30 cellular contexts compared by ENCODE assay signal in the genomic region with DNA sequence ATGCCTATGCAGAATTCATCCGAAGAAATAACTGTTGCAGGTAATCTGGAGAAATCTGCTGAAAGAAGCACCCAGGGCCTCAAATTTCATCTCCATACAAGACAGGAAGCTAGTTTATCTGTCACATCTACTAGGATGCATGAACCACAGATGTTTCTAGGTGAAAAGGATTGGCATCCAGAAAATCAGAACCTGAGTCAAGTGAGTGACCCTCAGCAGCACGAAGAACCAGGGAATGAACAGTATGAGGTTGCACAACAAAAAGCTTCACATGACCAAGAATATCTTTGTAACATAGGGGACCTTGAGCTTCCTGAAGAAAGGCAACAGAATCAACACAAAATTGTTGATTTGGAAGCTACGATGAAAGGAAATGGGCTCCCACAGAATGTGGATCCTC.
"Had no signal": no experiment of that assay in that cellular context is flagged by ENCODE, and none has a peak within 500 bp of the region (broad histone marks: within the 10 kb centered on the region; RNA-seq: fewer than 3 reads in every experiment).

No MANE protein-coding gene starts in this region.

- ATAC-seq: heart right ventricle, left cardiac atrium, left lung, lower lobe of right lung, natural killer cell, right cardiac atrium, sciatic nerve had no signal

- H3K9ac ChIP-seq: neural progenitor cell had no signal

- H3K9me3 Mint-ChIP-seq: naive B cell; natural killer cell; nephron progenitor cell; neural progenitor cell; stimulated activated naive CD8-positive, alpha-beta T cell treated with anti-CD3 and anti-CD28 coated beads, Interleukin-15, Interleukin-2, amounts not matched to agents 100 ng/mL and 50 ng/mL, for 24 hours; type B pancreatic cell had no signal

- H3K4me3 ChIP-seq: heart right ventricle, hepatocyte, left lung, lower lobe of right lung, neural progenitor cell, prostate gland, skin epidermis, suprapubic skin, thoracic aorta, tibial artery, uterus had no signal

- H3K27ac ChIP-seq: heart right ventricle, hepatocyte, left lung, lower lobe of right lung, neural progenitor cell, neutrophil, prostate gland, skin epidermis, suprapubic skin, thoracic aorta, tibial artery, uterus had no signal

- H3K4me1 Mint-ChIP-seq: naive B cell, natural killer cell, nephron progenitor cell, neural progenitor cell had no signal

- H3K4me1 ChIP-seq: neural progenitor cell, prostate gland, suprapubic skin, tibial artery, uterus had no signal

- H3K27me3 ChIP-seq: heart right ventricle, hepatocyte, left lung, neural progenitor cell, neutrophil, suprapubic skin, tibial artery, uterus had no signal

- DNase-seq: heart right ventricle; islet precursor cell; left cardiac atrium; left lung; lower lobe of right lung; mammary epithelial cell; mesenchymal stem cell; naive B cell; natural killer cell; nephron progenitor cell; occipital lobe; retina; right cardiac atrium; stimulated activated CD4-positive, alpha-beta T cell treated with anti-CD3 and anti-CD28 coated beads, Interleukin-12 subunit alpha, Interleukin-12 subunit beta, amount 100 ng/mL, for 4 hours; stimulated activated CD4-positive, alpha-beta T cell treated with anti-CD3 and anti-CD28 coated beads, Interleukin-15, amount 100 ng/mL, for 24 hours; stimulated activated CD4-positive, alpha-beta T cell treated with anti-CD3 and anti-CD28 coated beads, Interleukin-2, amount 100 ng/mL, for 24 hours; stimulated activated CD4-positive, alpha-beta T cell treated with anti-CD3 and anti-CD28 coated beads, Interleukin-4, amount 100 ng/mL, for 1 hour; stimulated activated naive CD4-positive, alpha-beta T cell; tibial artery; uterus had no signal

- H3K4me2 ChIP-seq: hepatocyte, neural progenitor cell had no signal

- H3K36me3 ChIP-seq: uterus had no signal

- H3K4me3 Mint-ChIP-seq: naive B cell; natural killer cell; nephron progenitor cell; neural progenitor cell; stimulated activated naive CD8-positive, alpha-beta T cell treated with anti-CD3 and anti-CD28 coated beads, Interleukin-15, Interleukin-2, amounts not matched to agents 100 ng/mL and 50 ng/mL, for 24 hours; type B pancreatic cell had no signal

- H2AFZ ChIP-seq: hepatocyte, neural progenitor cell had no signal

- H3K9me3 ChIP-seq: heart right ventricle, left lung, lower lobe of right lung, neutrophil, prostate gland, suprapubic skin, thoracic aorta, tibial artery, uterus had no signal

- H3K27ac Mint-ChIP-seq: natural killer cell; nephron progenitor cell; neural progenitor cell; stimulated activated naive CD8-positive, alpha-beta T cell treated with anti-CD3 and anti-CD28 coated beads, Interleukin-15, Interleukin-2, amounts not matched to agents 100 ng/mL and 50 ng/mL, for 24 hours; type B pancreatic cell had no signal

- H3K27me3 Mint-ChIP-seq: naive B cell; stimulated activated naive CD8-positive, alpha-beta T cell treated with anti-CD3 and anti-CD28 coated beads, Interleukin-15, Interleukin-2, amounts not matched to agents 100 ng/mL and 50 ng/mL, for 24 hours; type B pancreatic cell had no signal
